8 cellular contexts compared by ENCODE assay signal in genomic region chr3:111238896-111239295, GRCh38.
DNase-seq lines count a peak whose midpoint lies in the region; ATAC-seq and TF ChIP-seq lines count a peak whose summit lies in the region.

No MANE protein-coding gene starts in this region.

- intact Hi-C loops in activated T-helper 1 cell treated with anti-CD3 and anti-CD28 coated beads, Interleukin-12 subunit alpha, Interleukin-12 subunit beta, Interleukin-2, Interleukin-4 antibody, amounts not matched to agents 30 ng/mL and 10 ng/mL and 1 ng/mL, durations not matched to agents 14 hours and 24 hours and 36 hours (cut with micrococcal nuclease), result loop anchor here (1.0 to 5.0 kb wide), 9 partner anchors 21 to 1432 kb away; partner anchors contain the start of genes ABHD10, CD96 and NECTIN3
- intact Hi-C loops in left colon (cut with DNase I, micrococcal nuclease), result no loop called here
- intact Hi-C loops in left ventricle myocardium superior (cut with micrococcal nuclease), result no loop called here

- H3K9me3 Mint-ChIP-seq in activated T-helper 1 cell treated with anti-CD3 and anti-CD28 coated beads, Interleukin-12 subunit alpha, Interleukin-12 subunit beta, Interleukin-2, Interleukin-4 antibody, amounts not matched to agents 30 ng/mL and 10 ng/mL and 1 ng/mL, durations not matched to agents 14 hours and 24 hours and 36 hours, result peaks cover 25% of the 10 kb centered on the region

- H3K4me1 Mint-ChIP-seq in activated T-helper 1 cell treated with anti-CD3 and anti-CD28 coated beads, Interleukin-12 subunit alpha, Interleukin-12 subunit beta, Interleukin-2, Interleukin-4 antibody, amounts not matched to agents 30 ng/mL and 10 ng/mL and 1 ng/mL, durations not matched to agents 14 hours and 24 hours and 36 hours (ENCODE audit: low read depth), result peaks cover 49% of the 10 kb centered on the region

- H3K27me3 Mint-ChIP-seq in activated T-helper 1 cell treated with anti-CD3 and anti-CD28 coated beads, Interleukin-12 subunit alpha, Interleukin-12 subunit beta, Interleukin-2, Interleukin-4 antibody, amounts not matched to agents 30 ng/mL and 10 ng/mL and 1 ng/mL, durations not matched to agents 14 hours and 24 hours and 36 hours (ENCODE audit: insufficient read depth), result no peaks in the 10 kb centered on the region

- peak overlapping the region; percentile 69 for H3K4me3 Mint-ChIP-seq in activated T-helper 1 cell treated with anti-CD3 and anti-CD28 coated beads, Interleukin-12 subunit alpha, Interleukin-12 subunit beta, Interleukin-2, Interleukin-4 antibody, amounts not matched to agents 30 ng/mL and 10 ng/mL and 1 ng/mL, durations not matched to agents 14 hours and 24 hours and 36 hours

- H3K27ac Mint-ChIP-seq in activated T-helper 1 cell treated with anti-CD3 and anti-CD28 coated beads, Interleukin-12 subunit alpha, Interleukin-12 subunit beta, Interleukin-2, Interleukin-4 antibody, amounts not matched to agents 30 ng/mL and 10 ng/mL and 1 ng/mL, durations not matched to agents 14 hours and 24 hours and 36 hours, result peak overlapping the region; percentile 76

- ATAC-seq in GM18505 (IDR thresholded peaks at IDR 0.05; ENCODE audit: unreplicated experiment) (peak; percentile 99), GM19455 (IDR thresholded peaks at IDR 0.05; ENCODE audit: unreplicated experiment) (peak; percentile 97), HG03045 (IDR thresholded peaks at IDR 0.05; ENCODE audit: unreplicated experiment) (peak; percentile 83), left colon (no peak), left ventricle myocardium superior (no peak)

- no peak for TF ChIP-seq POLR2A in GM18505 (IDR thresholded peaks at IDR 0.05; ENCODE audit: borderline replicate concordance, extremely low read depth, insufficient read depth, insufficient read length)

- DNase-seq in activated T-helper 1 cell treated with anti-CD3 and anti-CD28 coated beads, Interleukin-12 subunit alpha, Interleukin-12 subunit beta, Interleukin-2, Interleukin-4 antibody, amounts not matched to agents 30 ng/mL and 10 ng/mL and 1 ng/mL, durations not matched to agents 14 hours and 24 hours and 36 hours (ENCODE audit: low spot score), result peak; percentile 48
- DNase-seq in inferior parietal cortex (ENCODE audit: extremely low spot score) (no peak), left colon (no peak), left ventricle myocardium superior (no peak)
- no peak for DNase-seq in NK-92 treated with Interleukin-12 subunit alpha and Interleukin-12 subunit beta, amount 100 ng/mL, for 24 hours (lab: John Stamatoyannopoulos, UW)

- peaks cover 3% of the 10 kb centered on the region for H3K36me3 Mint-ChIP-seq in activated T-helper 1 cell treated with anti-CD3 and anti-CD28 coated beads, Interleukin-12 subunit alpha, Interleukin-12 subunit beta, Interleukin-2, Interleukin-4 antibody, amounts not matched to agents 30 ng/mL and 10 ng/mL and 1 ng/mL, durations not matched to agents 14 hours and 24 hours and 36 hours (ENCODE audit: low read depth)

Comparison
In these comparisons a context has a peak if more than half of its experiments do, and no peak if none do; other contexts are left out.
1. ATAC-seq: peak in GM18505 (single experiment), GM19455 (single experiment) and HG03045 (single experiment); none in left colon (single experiment) and left ventricle myocardium superior (single experiment).